Comparison of ENCODE assay signal across 17 cellular contexts in the genomic region with DNA sequence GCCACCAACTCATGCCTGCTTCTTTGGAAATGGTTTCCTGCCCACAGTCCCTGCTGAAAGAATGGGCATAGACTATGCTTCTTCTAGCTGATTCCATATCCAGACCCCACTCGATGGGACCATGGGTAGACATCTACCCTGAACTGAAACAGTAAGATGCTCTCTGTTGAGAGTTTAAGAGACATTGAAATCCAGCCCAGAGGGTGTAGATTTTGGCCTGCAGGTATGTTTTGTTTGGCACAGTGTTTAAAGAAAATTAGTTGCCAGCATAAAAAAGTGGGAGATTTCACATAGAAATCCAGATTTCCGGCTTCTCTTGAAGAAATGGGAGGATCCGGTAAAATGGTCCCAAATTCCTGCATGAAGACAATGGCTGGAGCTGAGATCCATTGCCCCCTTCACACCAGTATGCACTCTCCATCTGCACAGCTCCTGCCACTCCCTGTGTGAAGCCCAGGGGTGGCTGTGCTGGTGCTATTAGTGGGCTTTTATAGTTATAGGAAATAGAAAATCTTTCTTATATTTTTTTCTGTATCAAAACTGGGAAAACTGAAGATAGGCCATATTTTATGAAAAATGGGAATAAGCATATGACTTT.
DNase-seq lines count a peak whose midpoint lies in the region; ATAC-seq and TF ChIP-seq lines count a peak whose summit lies in the region.
"Had no signal": no experiment of that assay in that cellular context is flagged by ENCODE, and none has a peak within 500 bp of the region (broad histone marks: within the 10 kb centered on the region; RNA-seq: fewer than 3 reads in every experiment).

No MANE protein-coding gene starts in this region.

- peak overlapping the region; percentile 51 for H3K27ac Mint-ChIP-seq in MCF 10A (ENCODE audit: low read depth, unreplicated experiment)
- H3K27ac Mint-ChIP-seq in T-helper 17 cell, result peak overlapping the region; percentile 56

- H3K27me3 Mint-ChIP-seq in MCF 10A (ENCODE audit: insufficient read depth, unreplicated experiment) (no peaks in the 10 kb centered on the region), T-helper 17 cell (no peaks in the 10 kb centered on the region)

- DNase-seq in MCF 10A (ENCODE audit: unreplicated experiment) (peak; percentile 54), breast epithelium (ENCODE audit: low spot score in 2 of 2) (no peak), T-helper 17 cell (no peak), activated gamma-delta T cell (lab: John Stamatoyannopoulos, UW) (no peak), foreskin fibroblast (no peak), activated T-cell treated with anti-CD3 and anti-CD28 coated beads for 4 hours (no peak)
- DNase-seq: 8988T, DMS 273 treated with DMSO at 0.1 percent for 48 hours, HCEC 1CT, NCI-H2029, NCI-H2171 treated with DMSO at 0.1 percent for 48 hours, NCI-H510A, PC-3 had no signal

- BruUV-seq in MCF 10A (replicated peaks; lab: Mats Ljungman, UMichigan), result no TSS peak

- H3K9me3 ChIP-seq in breast epithelium, result no peaks in the 10 kb centered on the region
- no peaks in the 10 kb centered on the region for H3K9me3 ChIP-seq in T-helper 17 cell (ENCODE audit: control insufficient read depth, low read length, poor library complexity, severe bottlenecking)
- H3K9me3 ChIP-seq in neutrophil, result no peaks in the 10 kb centered on the region

- no peak overlapping the region for H2AFZ ChIP-seq in KMS-11 (ENCODE audit: low read depth)

- no peaks in the 10 kb centered on the region; the same call in 1 of the 2 replicates for H3K79me2 ChIP-seq in KMS-11 (ENCODE audit: insufficient read depth, low read depth)

- H3K27me3 ChIP-seq in breast epithelium (no peaks in the 10 kb centered on the region), KMS-11 (ENCODE audit: insufficient read depth, low read depth) (no peaks in the 10 kb centered on the region), neutrophil (no peaks in the 10 kb centered on the region)
- H3K27me3 ChIP-seq: BLaER1 treated with 17β-estradiol and CSF1 and Interleukin-3, amounts not matched to agents 10 nM and 100 nM had no signal

- intact Hi-C loops in MCF 10A (cut with micrococcal nuclease) (no loop called here), breast epithelium (cut with DNase I; ENCODE audit: low total_unique reads) (no loop called here)

- no peak for TF ChIP-seq POLR2A in breast epithelium (IDR thresholded peaks at IDR 0.05)

- peak overlapping the region; percentile 85 for H3K4me2 ChIP-seq in KMS-11

- H3K4me1 Mint-ChIP-seq in MCF 10A (ENCODE audit: insufficient read depth, unreplicated experiment) (peaks cover 28% of the 10 kb centered on the region), T-helper 17 cell (peaks cover 4% of the 10 kb centered on the region)

- H3K36me3 ChIP-seq in breast epithelium (no peaks in the 10 kb centered on the region), KMS-11 (ENCODE audit: insufficient read depth) (no peaks in the 10 kb centered on the region), neutrophil (peaks cover 14% of the 10 kb centered on the region)
- H3K36me3 ChIP-seq: BLaER1 treated with 17β-estradiol and CSF1 and Interleukin-3, amounts not matched to agents 10 nM and 100 nM had no signal

- peak overlapping the region; percentile 47; the same call in 1 of the 2 replicates for H3K9ac ChIP-seq in KMS-11
- H3K9ac ChIP-seq: BLaER1 treated with 17β-estradiol and CSF1 and Interleukin-3, amounts not matched to agents 10 nM and 100 nM had no signal

- TF ChIP-seq CTCF in MCF 10A (IDR thresholded peaks at IDR 0.05; ENCODE audit: unreplicated experiment) (no peak), breast epithelium (IDR thresholded peaks at IDR 0.05) (no peak), KMS-11 (conservative IDR thresholded peaks at IDR 0.05; ENCODE audit: low read depth, low read length) (no peak), neutrophil (IDR thresholded peaks at IDR 0.05) (no peak), foreskin fibroblast (IDR thresholded peaks at IDR 0.05; ENCODE audit: low read depth, low read length) (no peak)

- no peak overlapping the region for H3K27ac ChIP-seq in breast epithelium
- peak overlapping the region; percentile 87 for H3K27ac ChIP-seq in KMS-11
- H3K27ac ChIP-seq in neutrophil, result peak overlapping the region; percentile 94
- H3K27ac ChIP-seq: BLaER1 treated with 17β-estradiol and CSF1 and Interleukin-3, amounts not matched to agents 10 nM and 100 nM had no signal

- no peaks in the 10 kb centered on the region for H4K20me1 ChIP-seq in KMS-11 (ENCODE audit: insufficient read depth)
- H4K20me1 ChIP-seq: BLaER1 treated with 17β-estradiol and CSF1 and Interleukin-3, amounts not matched to agents 10 nM and 100 nM had no signal

- H3K36me3 Mint-ChIP-seq in MCF 10A (ENCODE audit: insufficient read depth, unreplicated experiment) (no peaks in the 10 kb centered on the region), T-helper 17 cell (ENCODE audit: low read depth) (no peaks in the 10 kb centered on the region)

- CTCF ChIA-PET in MCF 10A (lab: Yijun Ruan, JAX), result interaction anchor here (0.7 to 1.5 kb wide), 4 partner anchors 10 to 306 kb away, joined by 3 to 4 read pairs (median 3); no protein-coding TSS in a partner anchor

- POLR2A ChIA-PET in MCF 10A (lab: Yijun Ruan, JAX), result interaction anchor here (0.6 to 3.5 kb wide), 8 partner anchors 10 to 223 kb away, joined by 3 to 19 read pairs (median 6); a partner anchor contains a TSS

- H3K4me1 ChIP-seq in breast epithelium, result no peaks in the 10 kb centered on the region
- H3K4me1 ChIP-seq in KMS-11 (ENCODE audit: low read depth, poor library complexity, severe bottlenecking), result peaks cover 92% of the 10 kb centered on the region
- H3K4me1 ChIP-seq in neutrophil (ENCODE audit: control insufficient read depth in 1 of 2, insufficient read depth in 1 of 2, low read depth in 1 of 2, low read length in 1 of 2), result peaks cover 49 to 73% of the 10 kb centered on the region in 2 experiments

- ATAC-seq in T-helper 17 cell, result no peak
- ATAC-seq: K562, PC-3 had no signal

- no peak overlapping the region for H3K4me3 Mint-ChIP-seq in MCF 10A (ENCODE audit: unreplicated experiment)
- H3K4me3 Mint-ChIP-seq in T-helper 17 cell, result no peak overlapping the region

- no peak overlapping the region for H3K4me3 ChIP-seq in breast epithelium
- no peak overlapping the region for H3K4me3 ChIP-seq in KMS-11 (IDR thresholded peaks at IDR 0.05; ENCODE audit: insufficient read depth, low read depth, low read length)
- H3K4me3 ChIP-seq in neutrophil (ENCODE audit: low read depth in 1 of 2, low read length in 1 of 2), result peak overlapping the region in 1 of 2 experiments; percentile 44
- H3K4me3 ChIP-seq in foreskin fibroblast (ENCODE audit: low read depth in 1 of 2, low read length in 2 of 2), result no peak overlapping the region
- H3K4me3 ChIP-seq: BLaER1 treated with 17β-estradiol and CSF1 and Interleukin-3, amounts not matched to agents 10 nM and 100 nM; K562 had no signal

- H3K9me3 Mint-ChIP-seq in MCF 10A (ENCODE audit: unreplicated experiment), result no peaks in the 10 kb centered on the region

Comparison
In these comparisons a context has a peak if more than half of its experiments do, and no peak if none do; other contexts are left out.
1. H3K27ac ChIP-seq: peak in KMS-11 (single experiment) and neutrophil (single experiment); none in breast epithelium (0 of 2).